Comparison of ENCODE assay signal across 8 cellular contexts in the genomic region with DNA sequence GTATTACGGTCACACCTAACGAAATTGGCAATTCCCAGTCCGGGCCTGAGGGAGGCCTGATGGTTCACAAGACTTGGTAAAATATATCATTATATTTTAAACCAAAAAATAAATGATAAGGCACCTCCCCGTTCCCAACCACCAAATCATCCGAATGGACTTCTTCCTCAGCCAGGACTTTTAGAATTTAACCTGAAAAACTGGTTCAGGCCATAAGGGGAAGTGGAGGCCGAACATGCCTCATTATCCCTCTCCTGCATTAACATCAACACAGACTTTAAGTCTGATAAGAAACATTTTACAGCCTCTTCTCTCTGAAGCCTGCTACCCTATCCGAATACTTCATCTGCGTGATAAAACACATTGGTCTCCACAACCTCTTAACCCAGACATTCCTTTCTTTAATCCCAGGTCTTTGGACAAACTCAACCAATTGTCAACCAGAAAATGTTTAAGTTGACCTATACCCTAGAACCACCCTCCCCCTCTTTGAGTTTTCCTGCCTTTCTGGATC. TPM values are rescaled to one million over a fixed set of nuclear protein-coding genes. Genes with fewer than 3 reads are reported as not detected.
A peak's percentile ranks its signal among the peaks of the same experiment; 100 is the strongest.
DNase-seq lines count a peak whose midpoint lies in the region; ATAC-seq and TF ChIP-seq lines count a peak whose summit lies in the region.

No MANE protein-coding gene starts in this region.

- TF ChIP-seq CTCF in AG10803 (conservative IDR thresholded peaks at IDR 0.05; ENCODE audit: low read length) (no peak), KMS-11 (conservative IDR thresholded peaks at IDR 0.05; ENCODE audit: low read depth, low read length) (no peak), choroid plexus epithelial cell (conservative IDR thresholded peaks at IDR 0.05; ENCODE audit: low read depth, low read length) (no peak)

- H3K9ac ChIP-seq in KMS-11: peak overlapping the region; percentile 56; the same call in 1 of the 2 replicates

- peak overlapping the region; percentile 73 for H3K4me3 ChIP-seq in AG10803 (ENCODE audit: low read length)
- peak overlapping the region; percentile 79 for H3K4me3 ChIP-seq in KMS-11 (IDR thresholded peaks at IDR 0.05; ENCODE audit: insufficient read depth, low read depth, low read length)
- peak overlapping the region; percentile 67 for H3K4me3 ChIP-seq in choroid plexus epithelial cell (ENCODE audit: low read depth, low read length)

- peak overlapping the region; percentile 41; the same call in 1 of the 2 replicates for H3K27ac ChIP-seq in KMS-11

- H3K27me3 Mint-ChIP-seq in naive B cell: no peaks in the 10 kb centered on the region

- DNase-seq in AG10803 (ENCODE audit: low read depth) (no peak), choroid plexus epithelial cell (ENCODE audit: low read depth) (no peak), naive B cell (no peak), cerebellar nuclear complex (lab: John Stamatoyannopoulos, UW) (no peak), mucosa of gallbladder (ENCODE audit: low spot score) (no peak)
- no peak for DNase-seq in stimulated activated naive CD4-positive, alpha-beta T cell (lab: John Stamatoyannopoulos, UW)

- no peaks in the 10 kb centered on the region for H3K36me3 ChIP-seq in KMS-11 (ENCODE audit: insufficient read depth)

- peak overlapping the region; percentile 78 to 97 (median 91) for H3K4me3 Mint-ChIP-seq in naive B cell

- peak overlapping the region in 5 of 6 donors; percentile 76 to 92 (median 82) for H3K27ac Mint-ChIP-seq in naive B cell

- H3K27me3 ChIP-seq in KMS-11 (ENCODE audit: insufficient read depth, low read depth): no peaks in the 10 kb centered on the region

- no peaks in the 10 kb centered on the region for H3K36me3 Mint-ChIP-seq in naive B cell

- no peaks in the 10 kb centered on the region for H4K20me1 ChIP-seq in KMS-11 (ENCODE audit: insufficient read depth)

- H2AFZ ChIP-seq in KMS-11 (ENCODE audit: low read depth): peak overlapping the region; percentile 75

- H3K79me2 ChIP-seq in KMS-11 (ENCODE audit: insufficient read depth, low read depth): no peaks in the 10 kb centered on the region

- H3K4me1 ChIP-seq in KMS-11 (ENCODE audit: low read depth, poor library complexity, severe bottlenecking): peaks cover 7% of the 10 kb centered on the region

- H3K9me3 Mint-ChIP-seq in naive B cell: peaks cover 0 to 3% (median 0%) of the 10 kb centered on the region in 7 donors

- peaks cover 15 to 25% (median 24%) of the 10 kb centered on the region in 3 donors for H3K4me1 Mint-ChIP-seq in naive B cell

- H3K4me2 ChIP-seq in KMS-11: peak overlapping the region; percentile 60

- ATAC-seq in naive B cell (ENCODE audit: low read depth in 2 of 2) (no peak), GM18502 (IDR thresholded peaks at IDR 0.05; ENCODE audit: poor library complexity, unreplicated experiment) (no peak)

RNA-seq across cellular contexts. Expression of a gene that starts 0.8 kb away (rescaled TPM):
- polyA plus RNA-seq in naive B cell (ENCODE audit: low read depth in 6 of 6): 10 to 100 TPM; 21.4 to 28.7 (median 24.9) TPM
- 95.5 TPM for total RNA-seq in mucosa of gallbladder
